Comparison of ENCODE assay signal across 15 cellular contexts in genomic region chr2:24024018-24024417, GRCh38. TPM values are rescaled to one million over a fixed set of nuclear protein-coding genes. Genes with fewer than 3 reads are reported as not detected.
DNase-seq lines count a peak whose midpoint lies in the region; ATAC-seq, FAIRE-seq and TF ChIP-seq lines count a peak whose summit lies in the region.
"Had no signal": no experiment of that assay in that cellular context is flagged by ENCODE, and none has a peak within 500 bp of the region (broad histone marks: within the 10 kb centered on the region; RNA-seq: fewer than 3 reads in every experiment).

No MANE protein-coding gene starts in this region.

- in situ Hi-C loops in K562 (cut with MboI), result no loop called here

- H2AFZ ChIP-seq in K562 (ENCODE audit: low read depth, low read length), result no peak overlapping the region

- H3K4me2 ChIP-seq in K562 (ENCODE audit: insufficient read depth, low read length), result no peak overlapping the region

- DNase-seq in AG09309 (ENCODE audit: low read depth) (no peak), H7 (peak; percentile 66), K562 (ENCODE audit: extremely low read depth in 1 of 4, low spot score in 3 of 4) (peak in 3 of 4 experiments; percentile 32 to 38 (median 32)), iris pigment epithelial cell (ENCODE audit: low read depth) (peak; percentile 51), NCI-H345 treated with DMSO at 0.1 percent for 48 hours (lab: John Stamatoyannopoulos, UW; ENCODE audit: unreplicated experiment) (no peak), Kasumi-1 (lab: John Stamatoyannopoulos, UW) (no peak), NCI-H2029 (lab: John Stamatoyannopoulos, UW) (no peak)
- no peak for DNase-seq in activated CD4-positive, alpha-beta T cell treated with anti-CD3 and anti-CD28 coated beads, Interleukin-2, amount 50 U/mL, for 4 hours
- DNase-seq: activated T-cell treated with anti-CD3 and anti-CD28 coated beads, Interleukin-2, amount 50 U/mL, for 1 hour; immature natural killer cell; mucosa of descending colon; NCI-H524 treated with DMSO at 0.1 percent for 48 hours had no signal

- no peak overlapping the region for H3K4me3 ChIP-seq in AG09309 (ENCODE audit: control insufficient read depth, low read depth, low read length)
- no peak overlapping the region for H3K4me3 ChIP-seq in H7 (ENCODE audit: insufficient read depth, low read depth, low read length)
- no peak overlapping the region for H3K4me3 ChIP-seq in K562
- H3K4me3 ChIP-seq: mucosa of descending colon had no signal

- peaks cover 0 to 21% of the 10 kb centered on the region in 2 experiments; a peak in 3 of 5 replicates for H3K4me1 ChIP-seq in K562 (replicated peaks in 1 of 2; ENCODE audit: control insufficient read depth in 2 of 2, insufficient read depth in 2 of 2, low read length in 2 of 2)

- peak; percentile 58 for TF ChIP-seq CTCF in AG09309 (IDR thresholded peaks at IDR 0.05; ENCODE audit: control insufficient read depth, insufficient read depth, low read depth, low read length, missing control alignments)
- TF ChIP-seq CTCF in K562 (IDR thresholded peaks at IDR 0.05 in 2 of 3, conservative IDR thresholded peaks at IDR 0.05 in 1 of 3; ENCODE audit: insufficient read depth in 2 of 3, low read depth in 1 of 3, low read length in 3 of 3), result peak; percentile 38 to 54 (median 48)

- no TSS peak for BruUV-seq in K562 (replicated peaks; lab: Mats Ljungman, UMichigan)

- no peak overlapping the region for H3K27ac ChIP-seq in K562 (ENCODE audit: extremely low read depth, low read depth, low read length)
- H3K27ac ChIP-seq: VCaP had no signal

- peaks cover 3% of the 10 kb centered on the region for H3K9me1 ChIP-seq in K562 (ENCODE audit: control insufficient read depth, insufficient read depth, low read length)

- no peak overlapping the region for H3K9ac ChIP-seq in K562 (ENCODE audit: insufficient read depth in 1 of 2, low read depth in 2 of 2, low read length in 2 of 2)

- no peak for TF ChIP-seq POLR2A in K562 (conservative IDR thresholded peaks at IDR 0.05)

- H3K79me2 ChIP-seq in K562 (ENCODE audit: control insufficient read depth, insufficient read depth, low read length), result no peaks in the 10 kb centered on the region

- H3K36me3 ChIP-seq in H7 (replicated peaks; ENCODE audit: control insufficient read depth, insufficient read depth, low read length) (peaks cover 7% of the 10 kb centered on the region), K562 (ENCODE audit: control insufficient read depth, insufficient read depth, low read length) (peaks cover 53% of the 10 kb centered on the region)

- H3K9me3 ChIP-seq in K562 (replicated peaks; ENCODE audit: control insufficient read depth, insufficient read depth, low read depth, low read length), result no peaks in the 10 kb centered on the region
- H3K9me3 ChIP-seq: mucosa of descending colon had no signal

- WGBS in K562 (ENCODE audit: insufficient coverage, low coverage, missing lambda C conversion rate), result 63% methylated on average over 12 of the region's 12 CpGs

- H4K20me1 ChIP-seq in K562 (replicated peaks; ENCODE audit: control insufficient read depth, insufficient read depth, low read length), result peaks cover 14% of the 10 kb centered on the region; the same call in 1 of the 2 replicates

- H3K27me3 ChIP-seq in H7 (ENCODE audit: control insufficient read depth, insufficient read depth, low read length) (no peaks in the 10 kb centered on the region), K562 (ENCODE audit: control insufficient read depth in 2 of 2, insufficient read depth in 2 of 2, low read length in 2 of 2) (no peaks in the 10 kb centered on the region)

- peak in 1 of 2 experiments; percentile 40; a peak in 2 of 4 replicates for TF ChIP-seq RAD21 in K562 (CRISPR knock-in tag; conservative IDR thresholded peaks at IDR 0.05 in 1 of 2, IDR thresholded peaks at IDR 0.05 in 1 of 2)

- ATAC-seq in K562, result peak; percentile 66

- no peak for FAIRE-seq in K562 (lab: Jason Lieb, UNC)
- FAIRE-seq: endothelial cell of umbilical vein had no signal

- TF ChIP-seq EP300 in K562 (IDR thresholded peaks at IDR 0.05; ENCODE audit: low read length), result no peak

- intact Hi-C loops in K562 (cut with micrococcal nuclease), result loop anchor here (5.0 kb wide), 1 partner anchor 38 kb away; no protein-coding TSS in a partner anchor

- CTCF ChIA-PET in K562 (lab: Yijun Ruan, JAX; ENCODE audit: low intra/inter-chr PET ratio), result no interaction called here

- POLR2A ChIA-PET in K562 (lab: Yijun Ruan, JAX), result interaction anchor here (1.0 to 1.6 kb wide), 4 partner anchors 8 to 84 kb away, joined by 3 to 5 read pairs (median 4); partner anchors contain the start of genes UBXN2A and WDCP

RNA-seq across cellular contexts. Expression of gene MFSD2B, which starts 14.1 kb away (rescaled TPM):
- 0.11 and 0.21 TPM in 2 replicates for total RNA-seq in H7 (2014; rRNA removed; shearing (Covaris generic))
- total RNA-seq in K562 (2011; cell fraction: chromatin; rRNA removed; ENCODE audit: low replicate concordance), result 9.6 and 15.1 TPM in 2 replicates
- 9.7 and 11.7 TPM in 2 replicates for total RNA-seq in K562 (2011; cell fraction: nucleolus; rRNA removed)
- total RNA-seq in K562 (2011; cell fraction: nucleoplasm; rRNA removed), result 8.9 and 13.0 TPM in 2 replicates
- 5.5 and 9.1 TPM in 2 replicates for total RNA-seq in K562 (2014; rRNA removed)
- 5.2 and 6.8 TPM in 2 replicates for total RNA-seq in K562 (2014; rRNA removed; fragmentation: Illumina TruSeq; extraction: Trizol)
- 7.2 and 8.0 TPM in 2 replicates for total RNA-seq in K562 (2015; rRNA removed; fragmentation: Illumina TruSeq; extraction: Trizol)
- total RNA-seq in K562 (2021), result 10.4 and 10.9 TPM in 2 replicates
- 6.8 and 8.0 TPM in 2 replicates for polyA plus RNA-seq in K562 (2011; rRNA removed)
- polyA plus RNA-seq in K562 (2011; cell fraction: cytosol; rRNA removed), result 4.5 and 9.0 TPM in 2 replicates
- polyA plus RNA-seq in K562 (2011; cell fraction: nucleus; rRNA removed), result 10.2 and 25.4 TPM in 2 replicates
- polyA plus RNA-seq in K562 (2012), result 9.0 and 11.1 TPM in 2 replicates
- polyA plus RNA-seq in K562 (2014; fragmentation: Illumina TruSeq; extraction: Trizol), result 10.5 and 10.7 TPM in 2 replicates
- polyA plus RNA-seq in K562 (2014; fragmentation: Nextera tagmentation; extraction: Ambion mirVana), result 1 to 10 TPM; 2.6 to 3.6 TPM
- polyA plus RNA-seq in K562 (2014; rRNA removed), result 8.4 and 9.9 TPM in 2 replicates
- 2.2 and 3.3 TPM in 2 replicates for polyA minus RNA-seq in K562 (2011; rRNA and poly(A)+ RNA removed)
- 3.4 and 4.2 TPM in 2 replicates for polyA minus RNA-seq in K562 (2011; cell fraction: cytosol; rRNA and poly(A)+ RNA removed)
- 4.2 and 8.2 TPM in 2 replicates for polyA minus RNA-seq in K562 (2011; cell fraction: nucleus; rRNA and poly(A)+ RNA removed)
- total RNA-seq: posterior vena cava had no signal

RNA-seq across cellular contexts. Expression of gene WDCP, which starts 23.2 kb away (rescaled TPM):
- total RNA-seq in H7 (2014; rRNA removed; shearing (Covaris generic)), result 21.8 and 22.8 TPM in 2 replicates
- 40.6 and 41.2 TPM in 2 replicates for total RNA-seq in K562 (2011; cell fraction: chromatin; rRNA removed; ENCODE audit: low replicate concordance)
- total RNA-seq in K562 (2011; cell fraction: nucleolus; rRNA removed), result 18.8 and 21.0 TPM in 2 replicates
- total RNA-seq in K562 (2011; cell fraction: nucleoplasm; rRNA removed), result 22.8 and 23.7 TPM in 2 replicates
- total RNA-seq in K562 (2014; rRNA removed), result 10.1 and 13.2 TPM in 2 replicates
- 21.8 and 23.0 TPM in 2 replicates for total RNA-seq in K562 (2014; rRNA removed; fragmentation: Illumina TruSeq; extraction: Trizol)
- total RNA-seq in K562 (2015; rRNA removed; fragmentation: Illumina TruSeq; extraction: Trizol), result 20.0 and 20.8 TPM in 2 replicates
- 30.4 and 31.0 TPM in 2 replicates for total RNA-seq in K562 (2021)
- 36.2 and 41.4 TPM in 2 replicates for polyA plus RNA-seq in K562 (2011; rRNA removed)
- polyA plus RNA-seq in K562 (2011; cell fraction: cytosol; rRNA removed), result 18.2 and 21.5 TPM in 2 replicates
- polyA plus RNA-seq in K562 (2011; cell fraction: nucleus; rRNA removed), result 35.7 and 40.6 TPM in 2 replicates
- polyA plus RNA-seq in K562 (2012), result 8.0 and 12.1 TPM in 2 replicates
- 18.9 and 24.9 TPM in 2 replicates for polyA plus RNA-seq in K562 (2014; fragmentation: Illumina TruSeq; extraction: Trizol)
- polyA plus RNA-seq in K562 (2014; fragmentation: Nextera tagmentation; extraction: Ambion mirVana), result 10 to 100 TPM; 11.9 to 25.1 TPM
- polyA plus RNA-seq in K562 (2014; rRNA removed), result 14.2 and 16.2 TPM in 2 replicates
- polyA minus RNA-seq in K562 (2011; rRNA and poly(A)+ RNA removed), result 51.8 and 69.9 TPM in 2 replicates
- polyA minus RNA-seq in K562 (2011; cell fraction: cytosol; rRNA and poly(A)+ RNA removed), result 7.6 and 12.2 TPM in 2 replicates
- 10.0 and 11.9 TPM in 2 replicates for polyA minus RNA-seq in K562 (2011; cell fraction: nucleus; rRNA and poly(A)+ RNA removed)

RNA-seq across cellular contexts. Expression of gene FKBP1B, which starts 25.5 kb away (rescaled TPM):
- total RNA-seq in H7 (2014; rRNA removed; shearing (Covaris generic)), result 40.5 and 43.5 TPM in 2 replicates
- total RNA-seq in K562 (2011; cell fraction: chromatin; rRNA removed; ENCODE audit: low replicate concordance), result 4.5 and 7.5 TPM in 2 replicates
- 2.4 and 2.7 TPM in 2 replicates for total RNA-seq in K562 (2011; cell fraction: nucleolus; rRNA removed)
- total RNA-seq in K562 (2011; cell fraction: nucleoplasm; rRNA removed), result 3.9 and 7.7 TPM in 2 replicates
- 1.6 and 2.0 TPM in 2 replicates for total RNA-seq in K562 (2014; rRNA removed)
- 2.4 and 2.8 TPM in 2 replicates for total RNA-seq in K562 (2014; rRNA removed; fragmentation: Illumina TruSeq; extraction: Trizol)
- total RNA-seq in K562 (2015; rRNA removed; fragmentation: Illumina TruSeq; extraction: Trizol), result 1.3 and 1.6 TPM in 2 replicates
- 1.6 and 2.4 TPM in 2 replicates for total RNA-seq in K562 (2021)
- polyA plus RNA-seq in K562 (2011; rRNA removed), result 9.4 and 14.1 TPM in 2 replicates
- 10.5 and 10.6 TPM in 2 replicates for polyA plus RNA-seq in K562 (2011; cell fraction: cytosol; rRNA removed)
- polyA plus RNA-seq in K562 (2011; cell fraction: nucleus; rRNA removed), result 10.7 and 14.9 TPM in 2 replicates
- 2.8 and 3.7 TPM in 2 replicates for polyA plus RNA-seq in K562 (2012)
- 2.8 and 2.9 TPM in 2 replicates for polyA plus RNA-seq in K562 (2014; fragmentation: Illumina TruSeq; extraction: Trizol)
- polyA plus RNA-seq in K562 (2014; fragmentation: Nextera tagmentation; extraction: Ambion mirVana), result 1 to 10 TPM in 1 of 2 experiments, under 1 TPM in 1; 0.58 to 1.2 TPM
- polyA plus RNA-seq in K562 (2014; rRNA removed), result 2.3 and 3.7 TPM in 2 replicates
- polyA minus RNA-seq in K562 (2011; rRNA and poly(A)+ RNA removed), result 4.1 and 7.1 TPM in 2 replicates
- 2.2 TPM in 1 of 2 replicates, not detected in the other for polyA minus RNA-seq in K562 (2011; cell fraction: cytosol; rRNA and poly(A)+ RNA removed)
- polyA minus RNA-seq in K562 (2011; cell fraction: nucleus; rRNA and poly(A)+ RNA removed), result 0.81 and 1.9 TPM in 2 replicates

RNA-seq across cellular contexts. Expression of gene SF3B6, which starts 52.1 kb away (rescaled TPM):
- total RNA-seq in H7 (2014; rRNA removed; shearing (Covaris generic)), result 125 and 181 TPM in 2 replicates
- total RNA-seq in K562 (2011; cell fraction: chromatin; rRNA removed; ENCODE audit: low replicate concordance), result 28.6 and 46.5 TPM in 2 replicates
- 30.5 and 30.9 TPM in 2 replicates for total RNA-seq in K562 (2011; cell fraction: nucleolus; rRNA removed)
- total RNA-seq in K562 (2011; cell fraction: nucleoplasm; rRNA removed), result 44.7 and 47.3 TPM in 2 replicates
- total RNA-seq in K562 (2014; rRNA removed), result 170 and 188 TPM in 2 replicates
- total RNA-seq in K562 (2014; rRNA removed; fragmentation: Illumina TruSeq; extraction: Trizol), result 290 and 295 TPM in 2 replicates
- 257 and 279 TPM in 2 replicates for total RNA-seq in K562 (2015; rRNA removed; fragmentation: Illumina TruSeq; extraction: Trizol)
- total RNA-seq in K562 (2021), result 146 and 167 TPM in 2 replicates
- 341 and 473 TPM in 2 replicates for polyA plus RNA-seq in K562 (2011; rRNA removed)
- 135 and 247 TPM in 2 replicates for polyA plus RNA-seq in K562 (2011; cell fraction: cytosol; rRNA removed)
- 53.9 and 109 TPM in 2 replicates for polyA plus RNA-seq in K562 (2011; cell fraction: nucleus; rRNA removed)
- polyA plus RNA-seq in K562 (2012), result 183 and 224 TPM in 2 replicates
- 255 and 293 TPM in 2 replicates for polyA plus RNA-seq in K562 (2014; fragmentation: Illumina TruSeq; extraction: Trizol)
- polyA plus RNA-seq in K562 (2014; fragmentation: Nextera tagmentation; extraction: Ambion mirVana), result 100 to 1,000 TPM; 535 to 591 TPM
- polyA plus RNA-seq in K562 (2014; rRNA removed), result 378 and 407 TPM in 2 replicates
- 126 and 127 TPM in 2 replicates for polyA minus RNA-seq in K562 (2011; rRNA and poly(A)+ RNA removed)
- 48.7 and 49.1 TPM in 2 replicates for polyA minus RNA-seq in K562 (2011; cell fraction: cytosol; rRNA and poly(A)+ RNA removed)
- polyA minus RNA-seq in K562 (2011; cell fraction: nucleus; rRNA and poly(A)+ RNA removed), result 17.1 and 27.1 TPM in 2 replicates

Comparison
In these comparisons a context has a peak if more than half of its experiments do, and no peak if none do; other contexts are left out.
1. DNase-seq: peak in H7 (single experiment), K562 (3 of 4) and iris pigment epithelial cell (single experiment); none in AG09309 (single experiment), NCI-H345 treated with DMSO at 0.1 percent for 48 hours (single experiment), activated CD4-positive, alpha-beta T cell treated with anti-CD3 and anti-CD28 coated beads, Interleukin-2, amount 50 U/mL, for 4 hours (0 of 2), Kasumi-1 (0 of 2) and NCI-H2029 (single experiment).